Comparison of ENCODE assay signal across 8 cellular contexts in the genomic region with DNA sequence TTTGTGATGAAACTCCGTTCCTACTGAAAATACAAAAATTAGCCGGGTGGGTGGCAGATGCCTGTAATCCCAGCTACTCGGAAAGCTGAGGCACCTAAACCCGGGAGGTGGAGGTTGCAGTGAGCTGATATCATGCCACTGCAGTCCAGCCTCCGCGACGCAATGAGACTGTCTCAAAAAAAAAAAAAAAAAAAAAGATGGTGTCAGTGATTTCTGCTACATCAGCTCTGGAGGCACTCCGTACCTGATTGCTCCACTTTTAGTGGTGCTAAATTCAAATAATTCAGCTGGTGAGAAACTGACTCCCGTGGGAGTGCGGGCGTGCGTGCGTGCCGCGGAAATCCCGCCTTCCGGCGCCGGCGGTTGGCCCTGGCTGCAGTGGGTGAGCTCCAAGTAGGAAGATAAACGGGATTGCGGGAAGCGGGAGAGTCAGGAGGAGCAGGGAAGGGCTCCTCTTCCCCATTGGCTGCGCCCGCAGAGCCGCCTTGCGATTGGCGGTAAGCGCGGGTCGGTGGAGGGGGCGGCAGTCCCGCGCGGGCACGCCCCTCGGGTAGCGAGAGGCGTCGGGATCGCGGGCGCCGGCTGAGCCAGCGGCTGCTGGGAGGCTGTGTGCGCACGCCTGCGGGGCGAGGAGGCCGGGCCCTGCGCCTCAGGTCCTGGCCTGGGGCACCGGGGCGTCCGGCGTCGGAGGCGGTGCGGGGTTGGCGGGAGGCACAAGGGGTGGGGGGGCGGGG.
A peak's percentile ranks its signal among the peaks of the same experiment; 100 is the strongest.
DNase-seq lines count a peak whose midpoint lies in the region; ATAC-seq and TF ChIP-seq lines count a peak whose summit lies in the region.
"Not testable (repeated sequence)": the region's sequence is repeated elsewhere in the genome, so short reads cannot be mapped to it uniquely, and the experiment has no call there.

No MANE protein-coding gene starts in this region.

- not testable (repeated sequence) for H3K4me3 ChIP-seq in lower lobe of right lung

- H3K9me3 Mint-ChIP-seq in CD4-positive, alpha-beta T cell; activated CD8-positive, alpha-beta T cell treated with anti-CD3 and anti-CD28 coated beads, Interleukin-2, amount 10 ng/mL, durations not matched to agents 7 days and 5 days (ENCODE audit: insufficient read depth); stimulated activated naive CD8-positive, alpha-beta T cell treated with anti-CD3 and anti-CD28 coated beads, Interleukin-15, amount 100 ng/mL, for 72 hours: not testable (repeated sequence)

- POLR2A ChIA-PET in CD4-positive, alpha-beta T cell (lab: Charles Lee); activated CD8-positive, alpha-beta T cell treated with anti-CD3 and anti-CD28 coated beads, Interleukin-2, amount 10 ng/mL, durations not matched to agents 7 days and 5 days (lab: Charles Lee): not testable (repeated sequence)

- not testable (repeated sequence) for H3K27ac ChIP-seq in CD4-positive, alpha-beta T cell (ENCODE audit: low read depth, low read length); lower lobe of right lung

- not testable (repeated sequence) for H3K4me3 Mint-ChIP-seq in CD4-positive, alpha-beta T cell; activated CD8-positive, alpha-beta T cell treated with anti-CD3 and anti-CD28 coated beads, Interleukin-2, amount 10 ng/mL, durations not matched to agents 7 days and 5 days; stimulated activated naive CD8-positive, alpha-beta T cell treated with anti-CD3 and anti-CD28 coated beads, Interleukin-15, amount 100 ng/mL, for 72 hours

- intact Hi-C loops in CD4-positive, alpha-beta T cell (cut with DNase I, micrococcal nuclease); Right ventricle myocardium inferior (cut with DNase I); lower lobe of right lung (cut with DNase I); sciatic nerve (cut with DNase I): not testable (repeated sequence)

- not testable (repeated sequence) for DNase-seq in CD4-positive, alpha-beta T cell; activated CD8-positive, alpha-beta T cell treated with anti-CD3 and anti-CD28 coated beads, Interleukin-2, amount 10 ng/mL, durations not matched to agents 7 days and 5 days; Right ventricle myocardium inferior (ENCODE audit: missing footprints); left lobe of liver (ENCODE audit: low spot score); lower lobe of right lung; sciatic nerve (ENCODE audit: low spot score); stimulated activated naive CD8-positive, alpha-beta T cell treated with anti-CD3 and anti-CD28 coated beads, Interleukin-15, amount 100 ng/mL, for 72 hours

- CTCF ChIA-PET in CD4-positive, alpha-beta T cell (lab: Charles Lee); activated CD8-positive, alpha-beta T cell treated with anti-CD3 and anti-CD28 coated beads, Interleukin-2, amount 10 ng/mL, durations not matched to agents 7 days and 5 days (lab: Charles Lee): not testable (repeated sequence)

- H3K9me3 ChIP-seq in CD4-positive, alpha-beta T cell (ENCODE audit: control insufficient read depth, low read length); lower lobe of right lung: not testable (repeated sequence)

- TF ChIP-seq CTCF in CD4-positive, alpha-beta T cell (IDR thresholded peaks at IDR 0.05); lower lobe of right lung (IDR thresholded peaks at IDR 0.05): not testable (repeated sequence)

- not testable (repeated sequence) for H3K27ac Mint-ChIP-seq in CD4-positive, alpha-beta T cell; activated CD8-positive, alpha-beta T cell treated with anti-CD3 and anti-CD28 coated beads, Interleukin-2, amount 10 ng/mL, durations not matched to agents 7 days and 5 days; stimulated activated naive CD8-positive, alpha-beta T cell treated with anti-CD3 and anti-CD28 coated beads, Interleukin-15, amount 100 ng/mL, for 72 hours

- peak; percentile 80 for ATAC-seq in CD4-positive, alpha-beta T cell (ENCODE audit: poor library complexity)
- peak; percentile 100 for ATAC-seq in SK-N-SH treated with all-trans-retinoic acid at 6 μM for 48 hours
- ATAC-seq in activated CD8-positive, alpha-beta T cell treated with anti-CD3 and anti-CD28 coated beads, Interleukin-2, amount 10 ng/mL, durations not matched to agents 7 days and 5 days = peak; percentile 47
- peak; percentile 71 for ATAC-seq in Right ventricle myocardium inferior
- ATAC-seq in left lobe of liver = peak; percentile 32
- ATAC-seq in lower lobe of right lung = peak; percentile 29 to 39
- peak; percentile 24 for ATAC-seq in sciatic nerve
- ATAC-seq in stimulated activated naive CD8-positive, alpha-beta T cell treated with anti-CD3 and anti-CD28 coated beads, Interleukin-15, amount 100 ng/mL, for 72 hours = peak; percentile 81

- H3K27me3 ChIP-seq in CD4-positive, alpha-beta T cell (ENCODE audit: control insufficient read depth, insufficient read depth, low read length); lower lobe of right lung (ENCODE audit: low read depth): not testable (repeated sequence)

- H3K36me3 Mint-ChIP-seq in CD4-positive, alpha-beta T cell (ENCODE audit: low read depth); activated CD8-positive, alpha-beta T cell treated with anti-CD3 and anti-CD28 coated beads, Interleukin-2, amount 10 ng/mL, durations not matched to agents 7 days and 5 days (ENCODE audit: low read depth): not testable (repeated sequence)

- H3K4me1 ChIP-seq in lower lobe of right lung = not testable (repeated sequence)

- H3K4me1 Mint-ChIP-seq in CD4-positive, alpha-beta T cell (ENCODE audit: low read depth); activated CD8-positive, alpha-beta T cell treated with anti-CD3 and anti-CD28 coated beads, Interleukin-2, amount 10 ng/mL, durations not matched to agents 7 days and 5 days (ENCODE audit: low read depth); stimulated activated naive CD8-positive, alpha-beta T cell treated with anti-CD3 and anti-CD28 coated beads, Interleukin-15, amount 100 ng/mL, for 72 hours: not testable (repeated sequence)

- not testable (repeated sequence) for H3K36me3 ChIP-seq in lower lobe of right lung

- not testable (repeated sequence) for H3K27me3 Mint-ChIP-seq in CD4-positive, alpha-beta T cell; activated CD8-positive, alpha-beta T cell treated with anti-CD3 and anti-CD28 coated beads, Interleukin-2, amount 10 ng/mL, durations not matched to agents 7 days and 5 days (ENCODE audit: low read depth); stimulated activated naive CD8-positive, alpha-beta T cell treated with anti-CD3 and anti-CD28 coated beads, Interleukin-15, amount 100 ng/mL, for 72 hours

Comparison
In these comparisons a context has a peak if more than half of its experiments do, and no peak if none do; other contexts are left out.
1. ATAC-seq: peak in every context shown above with its lines; median percentile 100 in SK-N-SH treated with all-trans-retinoic acid at 6 μM for 48 hours; 81 in stimulated activated naive CD8-positive, alpha-beta T cell treated with anti-CD3 and anti-CD28 coated beads, Interleukin-15, amount 100 ng/mL, for 72 hours; 80 in CD4-positive, alpha-beta T cell; 71 in Right ventricle myocardium inferior; 47 in activated CD8-positive, alpha-beta T cell treated with anti-CD3 and anti-CD28 coated beads, Interleukin-2, amount 10 ng/mL, durations not matched to agents 7 days and 5 days; 34 in lower lobe of right lung; 32 in left lobe of liver; 24 in sciatic nerve.